ENCODE assay signal across 2 cellular contexts in genomic region chr3:141050913-141051632, GRCh38.
TF ChIP-seq lines count a peak whose summit lies in the region.

Gene SPSB4, plus strand, starts transcription at chr3:141051347. Its CDS starts 14,758 bp downstream, at chr3:141066105.

TF ChIP-seq in Ishikawa, 13 proteins besides CTCF, POLR2A, EP300 and RAD21 (continued from another document):
- TF ChIP-seq, protein P1, sequence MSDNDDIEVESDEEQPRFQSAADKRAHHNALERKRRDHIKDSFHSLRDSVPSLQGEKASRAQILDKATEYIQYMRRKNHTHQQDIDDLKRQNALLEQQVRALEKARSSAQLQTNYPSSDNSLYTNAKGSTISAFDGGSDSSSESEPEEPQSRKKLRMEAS (IDR thresholded peaks at IDR 0.05) = peak; percentile 39; the same call in 1 of the 2 replicates
- TF ChIP-seq TCF12 (IDR thresholded peaks at IDR 0.05; ENCODE audit: low read depth) (peak; percentile 18; the same call in 1 of the 2 replicates), TEAD4 (IDR thresholded peaks at IDR 0.05) (0 out of 2 replicates have a peak, but pooled peaks have one; percentile 6), TAF1 (IDR thresholded peaks at IDR 0.05; ENCODE audit: low read depth) (no peak), REST (IDR thresholded peaks at IDR 0.05; ENCODE audit: low read depth) (no peak), YY1 (IDR thresholded peaks at IDR 0.05; ENCODE audit: low read depth) (no peak), USF1 (IDR thresholded peaks at IDR 0.05) (no peak), CREB1 (IDR thresholded peaks at IDR 0.05; ENCODE audit: low read depth) (no peak), FOXM1 (IDR thresholded peaks at IDR 0.05; ENCODE audit: borderline replicate concordance, low read depth) (no peak)

TF ChIP-seq in H1, 55 proteins besides CTCF, POLR2A, EP300 and RAD21 (continued from another document):
- peak in 1 of 2 experiments; percentile 37; a peak in 2 of 4 replicates for TF ChIP-seq SIN3A (conservative IDR thresholded peaks at IDR 0.05 in 1 of 2, IDR thresholded peaks at IDR 0.05 in 1 of 2; ENCODE audit: low read depth in 1 of 2, low read length in 2 of 2)
- peak; percentile 91 for TF ChIP-seq KDM4A (IDR thresholded peaks at IDR 0.05; ENCODE audit: low read depth, low read length, severe bottlenecking)
- TF ChIP-seq ASH2L (IDR thresholded peaks at IDR 0.05; ENCODE audit: low read length) = peak; percentile 90
- peak; percentile 26; the same call in 1 of the 2 replicates for TF ChIP-seq TAF1 (IDR thresholded peaks at IDR 0.05; ENCODE audit: low read depth, low read length)
- 0 out of 2 replicates have a peak, but pooled peaks have one; percentile 54 for TF ChIP-seq SP4 (IDR thresholded peaks at IDR 0.05; ENCODE audit: low read length)
- 0 out of 2 replicates have a peak, but pooled peaks have one; percentile 18 for TF ChIP-seq BACH1 (IDR thresholded peaks at IDR 0.05; ENCODE audit: low read length)
- no peak for TF ChIP-seq RFX5 (IDR thresholded peaks at IDR 0.05; ENCODE audit: borderline replicate concordance, low read depth, low read length)
- TF ChIP-seq CEBPB (IDR thresholded peaks at IDR 0.05; ENCODE audit: low read depth, low read length) = no peak
- peak; percentile 52 for TF ChIP-seq PHF8 (conservative IDR thresholded peaks at IDR 0.05; ENCODE audit: low read depth, low read length)
- 0 out of 2 replicates have a peak, but pooled peaks have one; percentile 1 for TF ChIP-seq SUZ12 (IDR thresholded peaks at IDR 0.05; ENCODE audit: low read length)
- TF ChIP-seq, protein P1 (IDR thresholded peaks at IDR 0.05) = peak; percentile 72; the same call in 1 of the 2 replicates
- peak; percentile 19 for TF ChIP-seq TAF7 (optimal IDR thresholded peaks at IDR 0.05; ENCODE audit: borderline replicate concordance, low read depth, low read length)
- TF ChIP-seq JUND (IDR thresholded peaks at IDR 0.05; ENCODE audit: low read length) = peak; percentile 43; the same call in 1 of the 2 replicates
TF ChIP-seq in H1: peak in this region for 14.
